Comparison of ENCODE assay signal across 8 cellular contexts in genomic region chr11:124800226-124800929, GRCh38. TPM values are rescaled to one million over a fixed set of nuclear protein-coding genes. Genes with fewer than 3 reads are reported as not detected.
DNase-seq lines count a peak whose midpoint lies in the region; ATAC-seq, FAIRE-seq and TF ChIP-seq lines count a peak whose summit lies in the region.

Gene MSANTD2 (minus strand): TSS chr11:124800406. CDS start chr11:124800380, 26 bp downstream.

- peak within 1 kb of the TSS; percentile 91 for H3K4me3 Mint-ChIP-seq in activated T-helper 1 cell treated with anti-CD3 and anti-CD28 coated beads, Interleukin-12 subunit alpha, Interleukin-12 subunit beta, Interleukin-2, Interleukin-4 antibody, amounts not matched to agents 30 ng/mL and 10 ng/mL and 1 ng/mL, durations not matched to agents 14 hours and 24 hours and 36 hours
- peak within 1 kb of the TSS; percentile 88 to 98 (median 96) for H3K4me3 Mint-ChIP-seq in naive B cell
- H3K4me3 Mint-ChIP-seq in stimulated activated memory B cell treated with anti-CD40 and anti-IgM and Interleukin-4, amounts not matched to agents 10 μg/mL and 1 μg/mL and 100 μg/mL, for 72 hours, result peak within 1 kb of the TSS; percentile 93

- no peak for FAIRE-seq in D721Med (lab: Jason Lieb, UNC)

- peak; percentile 51 for DNase-seq in D721Med (ENCODE audit: insufficient read length, low spot score)
- peak in 51 of 76 experiments; percentile 3 to 72 (median 41) for DNase-seq in HUDEP-2 (lab: John Stamatoyannopoulos, UW; ENCODE audit: unreplicated experiment in 76 of 76)
- peak; percentile 79 for DNase-seq in activated T-helper 1 cell treated with anti-CD3 and anti-CD28 coated beads, Interleukin-12 subunit alpha, Interleukin-12 subunit beta, Interleukin-2, Interleukin-4 antibody, amounts not matched to agents 30 ng/mL and 10 ng/mL and 1 ng/mL, durations not matched to agents 14 hours and 24 hours and 36 hours (ENCODE audit: low spot score)
- peak; percentile 74 for DNase-seq in fibroblast of gingiva (ENCODE audit: low read depth)
- DNase-seq in naive B cell, result peak; percentile 83

- H3K36me3 Mint-ChIP-seq in activated T-helper 1 cell treated with anti-CD3 and anti-CD28 coated beads, Interleukin-12 subunit alpha, Interleukin-12 subunit beta, Interleukin-2, Interleukin-4 antibody, amounts not matched to agents 30 ng/mL and 10 ng/mL and 1 ng/mL, durations not matched to agents 14 hours and 24 hours and 36 hours (ENCODE audit: low read depth), result no peaks in the 10 kb centered on the region
- peaks cover 5 to 7% of the 10 kb centered on the region in 2 donors for H3K36me3 Mint-ChIP-seq in naive B cell
- H3K36me3 Mint-ChIP-seq in stimulated activated memory B cell treated with anti-CD40 and anti-IgM and Interleukin-4, amounts not matched to agents 10 μg/mL and 1 μg/mL and 100 μg/mL, for 72 hours, result peaks cover 7% of the 10 kb centered on the region

- H3K4me1 Mint-ChIP-seq in activated T-helper 1 cell treated with anti-CD3 and anti-CD28 coated beads, Interleukin-12 subunit alpha, Interleukin-12 subunit beta, Interleukin-2, Interleukin-4 antibody, amounts not matched to agents 30 ng/mL and 10 ng/mL and 1 ng/mL, durations not matched to agents 14 hours and 24 hours and 36 hours (ENCODE audit: low read depth), result peaks cover 28% of the 10 kb centered on the region
- H3K4me1 Mint-ChIP-seq in naive B cell, result peaks cover 14 to 24% (median 17%) of the 10 kb centered on the region in 3 donors
- H3K4me1 Mint-ChIP-seq in stimulated activated memory B cell treated with anti-CD40 and anti-IgM and Interleukin-4, amounts not matched to agents 10 μg/mL and 1 μg/mL and 100 μg/mL, for 72 hours, result peaks cover 17% of the 10 kb centered on the region

- peak; percentile 90 for ATAC-seq in GM21381 (IDR thresholded peaks at IDR 0.05; ENCODE audit: unreplicated experiment)
- peak; percentile 81 to 86 for ATAC-seq in naive B cell (ENCODE audit: low read depth in 2 of 2)
- ATAC-seq in stimulated activated memory B cell treated with anti-CD40 and anti-IgM and Interleukin-4, amounts not matched to agents 10 μg/mL and 1 μg/mL and 100 μg/mL, for 72 hours, result peak; percentile 98

- no peaks in the 10 kb centered on the region for H3K9me3 Mint-ChIP-seq in activated T-helper 1 cell treated with anti-CD3 and anti-CD28 coated beads, Interleukin-12 subunit alpha, Interleukin-12 subunit beta, Interleukin-2, Interleukin-4 antibody, amounts not matched to agents 30 ng/mL and 10 ng/mL and 1 ng/mL, durations not matched to agents 14 hours and 24 hours and 36 hours
- no peaks in the 10 kb centered on the region for H3K9me3 Mint-ChIP-seq in naive B cell
- H3K9me3 Mint-ChIP-seq in stimulated activated memory B cell treated with anti-CD40 and anti-IgM and Interleukin-4, amounts not matched to agents 10 μg/mL and 1 μg/mL and 100 μg/mL, for 72 hours, result no peaks in the 10 kb centered on the region

- no peak for TF ChIP-seq CTCF in D721Med (IDR thresholded peaks at IDR 0.05; ENCODE audit: insufficient read depth, missing control alignments)

- intact Hi-C loops in activated T-helper 1 cell treated with anti-CD3 and anti-CD28 coated beads, Interleukin-12 subunit alpha, Interleukin-12 subunit beta, Interleukin-2, Interleukin-4 antibody, amounts not matched to agents 30 ng/mL and 10 ng/mL and 1 ng/mL, durations not matched to agents 14 hours and 24 hours and 36 hours (cut with micrococcal nuclease), result loop anchor here (1.0 to 5.0 kb wide), 7 partner anchors 37 to 1087 kb away; partner anchors contain the start of genes CCDC15, HYLS1, SIAE and SPA17

- H3K27ac Mint-ChIP-seq in activated T-helper 1 cell treated with anti-CD3 and anti-CD28 coated beads, Interleukin-12 subunit alpha, Interleukin-12 subunit beta, Interleukin-2, Interleukin-4 antibody, amounts not matched to agents 30 ng/mL and 10 ng/mL and 1 ng/mL, durations not matched to agents 14 hours and 24 hours and 36 hours, result peak within 1 kb of the TSS; percentile 92
- peak within 1 kb of the TSS; percentile 93 to 98 (median 97) for H3K27ac Mint-ChIP-seq in naive B cell
- peak within 1 kb of the TSS; percentile 77 for H3K27ac Mint-ChIP-seq in stimulated activated memory B cell treated with anti-CD40 and anti-IgM and Interleukin-4, amounts not matched to agents 10 μg/mL and 1 μg/mL and 100 μg/mL, for 72 hours

- peaks cover 8% of the 10 kb centered on the region for H3K27me3 Mint-ChIP-seq in activated T-helper 1 cell treated with anti-CD3 and anti-CD28 coated beads, Interleukin-12 subunit alpha, Interleukin-12 subunit beta, Interleukin-2, Interleukin-4 antibody, amounts not matched to agents 30 ng/mL and 10 ng/mL and 1 ng/mL, durations not matched to agents 14 hours and 24 hours and 36 hours (ENCODE audit: insufficient read depth)
- H3K27me3 Mint-ChIP-seq in naive B cell, result peaks cover 0 to 5% (median 0%) of the 10 kb centered on the region in 3 donors
- H3K27me3 Mint-ChIP-seq in stimulated activated memory B cell treated with anti-CD40 and anti-IgM and Interleukin-4, amounts not matched to agents 10 μg/mL and 1 μg/mL and 100 μg/mL, for 72 hours, result no peaks in the 10 kb centered on the region

TF ChIP-seq in PFSK-1, 5 proteins besides CTCF, POLR2A, EP300 and RAD21:
- TF ChIP-seq POLR2AphosphoS5 (IDR thresholded peaks at IDR 0.05; ENCODE audit: low read depth, low read length), result peak; percentile 90
- TF ChIP-seq FOXP2 (optimal IDR thresholded peaks at IDR 0.05; ENCODE audit: borderline replicate concordance, extremely low read depth, extremely low read length, insufficient read depth), result peak; percentile 46
- TF ChIP-seq SIN3A (IDR thresholded peaks at IDR 0.05; ENCODE audit: borderline replicate concordance, insufficient read depth, low read length), result 0 out of 2 replicates have a peak, but pooled peaks have one; percentile 4
- 0 out of 4 replicates have a peak, but pooled peaks of 1 of the 2 experiments have one; percentile 6 for TF ChIP-seq REST (IDR thresholded peaks at IDR 0.05; ENCODE audit: insufficient read depth in 1 of 2, low read depth in 2 of 2, low read length in 2 of 2)
- TF ChIP-seq TAF1 (IDR thresholded peaks at IDR 0.05; ENCODE audit: borderline replicate concordance, insufficient read depth, low read length), result peak; percentile 79; the same call in 1 of the 2 replicates
TF ChIP-seq in PFSK-1: peak in this region for 5.

RNA-seq across cellular contexts. Expression of gene MSANTD2, which starts in this region (rescaled TPM):
- polyA plus RNA-seq in PFSK-1 (2012; ENCODE audit: insufficient read length, low read depth), result 5.5 TPM
- total RNA-seq in activated T-helper 1 cell treated with anti-CD3 and anti-CD28 coated beads, Interleukin-12 subunit alpha, Interleukin-12 subunit beta, Interleukin-2, Interleukin-4 antibody, amounts not matched to agents 30 ng/mL and 10 ng/mL and 1 ng/mL, durations not matched to agents 14 hours and 24 hours and 36 hours, result 8.9 and 9.7 TPM in 2 replicates
- 1 to 10 TPM in 5 of 6 donors, not detected in 1; 2.5 to 8.1 (median 3.4) TPM for polyA plus RNA-seq in naive B cell (ENCODE audit: low read depth in 6 of 6)

Comparison
In these comparisons a context has a peak if more than half of its experiments do, and no peak if none do; other contexts are left out.
1. Peak in every context shown above with its lines: DNase-seq and ATAC-seq.